Comparison of ENCODE assay signal across 1 cellular context in genomic region chr1:90835172-90835660, GRCh38.
TF ChIP-seq lines count a peak whose summit lies in the region.

No MANE protein-coding gene starts in this region.

TF ChIP-seq in H1, 55 proteins besides CTCF, POLR2A, EP300 and RAD21 (continued from another document):
- TF ChIP-seq TCF12 (IDR thresholded peaks at IDR 0.05; ENCODE audit: low read depth, low read length) = no peak
- TF ChIP-seq CBX5 (IDR thresholded peaks at IDR 0.05; ENCODE audit: low read depth, low read length) = no peak
- TF ChIP-seq KDM5A (IDR thresholded peaks at IDR 0.05; ENCODE audit: low read length) = no peak
- no peak; the same call in 1 of the 2 replicates for TF ChIP-seq RBBP5 (IDR thresholded peaks at IDR 0.05; ENCODE audit: borderline replicate concordance, low read depth, low read length)
- no peak for TF ChIP-seq SIRT6 (IDR thresholded peaks at IDR 0.05; ENCODE audit: low read length)
- TF ChIP-seq YY1 (IDR thresholded peaks at IDR 0.05; ENCODE audit: low read depth, low read length) = no peak
- no peak for TF ChIP-seq GTF2F1 (IDR thresholded peaks at IDR 0.05; ENCODE audit: borderline replicate concordance, low read depth, low read length)
- TF ChIP-seq ATF3 (IDR thresholded peaks at IDR 0.05; ENCODE audit: insufficient read depth, low read depth, low read length) = no peak
- no peak for TF ChIP-seq GABPA (IDR thresholded peaks at IDR 0.05; ENCODE audit: borderline replicate concordance, insufficient read depth, low read length)
- no peak for TF ChIP-seq NRF1 (IDR thresholded peaks at IDR 0.05; ENCODE audit: low read depth, low read length)
- no peak for TF ChIP-seq TAF7 (optimal IDR thresholded peaks at IDR 0.05; ENCODE audit: borderline replicate concordance, low read depth, low read length)
- TF ChIP-seq MAX (IDR thresholded peaks at IDR 0.05) = no peak; the same call in 1 of the 2 replicates
- TF ChIP-seq CREB1 (IDR thresholded peaks at IDR 0.05) = no peak
- no peak for TF ChIP-seq ATF2 (IDR thresholded peaks at IDR 0.05; ENCODE audit: low read length)
- TF ChIP-seq CBX8 (IDR thresholded peaks at IDR 0.05; ENCODE audit: borderline replicate concordance, low read depth, low read length) = peak; percentile 55; the same call in 1 of the 2 replicates
- no peak for TF ChIP-seq BACH1 (IDR thresholded peaks at IDR 0.05; ENCODE audit: low read length)
- TF ChIP-seq JUN (IDR thresholded peaks at IDR 0.05; ENCODE audit: low read depth, low read length) = no peak
- no peak for TF ChIP-seq MAFK (IDR thresholded peaks at IDR 0.05; ENCODE audit: low read depth, low read length)
- TF ChIP-seq SRF (IDR thresholded peaks at IDR 0.05; ENCODE audit: low read depth, low read length) = no peak
- no peak for TF ChIP-seq NANOG (IDR thresholded peaks at IDR 0.05; ENCODE audit: insufficient read depth, low read depth, low read length, poor library complexity, severe bottlenecking)
- no peak for TF ChIP-seq RXRA (IDR thresholded peaks at IDR 0.05; ENCODE audit: insufficient read depth, low read depth, low read length)
- TF ChIP-seq E2F6 (IDR thresholded peaks at IDR 0.05) = peak; percentile 27; the same call in 1 of the 2 replicates
- TF ChIP-seq RFX5 (IDR thresholded peaks at IDR 0.05; ENCODE audit: borderline replicate concordance, low read depth, low read length) = no peak
- TF ChIP-seq SIX5 (IDR thresholded peaks at IDR 0.05; ENCODE audit: low read depth, low read length) = no peak
- TF ChIP-seq CHD1 (IDR thresholded peaks at IDR 0.05; ENCODE audit: low read depth, low read length) = no peak
- peak; percentile 91 for TF ChIP-seq EZH2 (IDR thresholded peaks at IDR 0.05; ENCODE audit: low read depth, low read length, severe bottlenecking)
- TF ChIP-seq ZNF274 (IDR thresholded peaks at IDR 0.05; ENCODE audit: borderline replicate concordance, extremely low read depth, low read length) = no peak
- no peak for TF ChIP-seq KDM4A (IDR thresholded peaks at IDR 0.05; ENCODE audit: low read depth, low read length, severe bottlenecking)
- TF ChIP-seq SUZ12 (IDR thresholded peaks at IDR 0.05; ENCODE audit: low read length) = peak; percentile 76; the same call in 1 of the 2 replicates
- no peak for TF ChIP-seq POU5F1 (IDR thresholded peaks at IDR 0.05; ENCODE audit: low read depth, low read length)
